Comparison of ENCODE assay signal across 12 cellular contexts in the genomic region with DNA sequence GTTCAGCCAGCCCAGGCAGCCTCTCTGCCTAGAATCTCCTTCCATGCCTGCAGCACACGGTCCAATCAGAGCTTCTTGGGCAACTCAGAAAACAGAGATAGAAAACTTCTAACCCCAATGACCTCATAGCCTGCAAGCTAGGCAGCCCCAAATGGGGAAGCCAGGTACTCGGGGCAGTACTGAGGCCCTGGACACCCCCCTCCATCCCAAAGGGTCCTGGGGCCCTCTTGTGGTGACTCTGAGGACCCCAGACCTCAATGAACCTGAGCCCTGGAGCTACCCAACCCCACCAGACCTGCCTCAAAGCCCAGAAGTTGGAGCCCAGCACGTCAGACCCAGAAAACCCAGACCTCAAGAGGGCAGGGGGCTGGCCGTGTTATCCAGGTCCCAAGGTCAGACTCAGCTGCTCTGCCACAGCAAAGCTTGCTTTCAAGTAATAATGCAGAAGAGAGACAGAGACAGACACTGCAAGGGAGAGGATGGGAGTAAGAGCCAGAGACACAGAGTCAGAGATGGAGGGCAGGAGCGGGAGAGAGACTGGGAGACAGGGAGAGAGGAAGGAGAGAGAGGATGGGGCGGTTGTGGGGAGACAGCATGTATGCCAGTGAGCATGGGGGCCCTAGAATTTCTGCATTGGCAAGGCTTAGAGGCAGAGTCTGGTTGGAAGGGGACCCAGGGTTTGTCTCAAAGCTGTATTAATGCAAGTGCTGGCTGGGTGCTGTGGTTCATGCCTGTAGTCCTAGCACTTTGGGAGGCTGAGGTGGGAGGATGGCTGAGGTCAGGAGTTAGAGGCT. TPM values are rescaled to one million over a fixed set of nuclear protein-coding genes. Genes with fewer than 3 reads are reported as not detected.
DNase-seq lines count a peak whose midpoint lies in the region; ATAC-seq and TF ChIP-seq lines count a peak whose summit lies in the region.
"Had no signal": no experiment of that assay in that cellular context is flagged by ENCODE, and none has a peak within 500 bp of the region (broad histone marks: within the 10 kb centered on the region; RNA-seq: fewer than 3 reads in every experiment).

No MANE protein-coding gene starts in this region.

- H3K27me3 ChIP-seq in sigmoid colon = no peaks in the 10 kb centered on the region

- TF ChIP-seq POLR2A in sigmoid colon (IDR thresholded peaks at IDR 0.05) = no peak

- intact Hi-C loops in activated CD4-positive, alpha-beta memory T cell treated with anti-CD3 and anti-CD28 coated beads for 36 hours (cut with micrococcal nuclease) = no loop called here
- intact Hi-C loops in sigmoid colon (cut with DNase I) = no loop called here

- H3K9me3 Mint-ChIP-seq in activated CD4-positive, alpha-beta memory T cell treated with anti-CD3 and anti-CD28 coated beads, Interleukin-2, amount 10 ng/mL, durations not matched to agents 7 days and 5 days = no peaks in the 10 kb centered on the region
- H3K9me3 Mint-ChIP-seq in activated CD4-positive, alpha-beta memory T cell treated with anti-CD3 and anti-CD28 coated beads for 36 hours = no peaks in the 10 kb centered on the region
- no peaks in the 10 kb centered on the region for H3K9me3 Mint-ChIP-seq in brain

- H3K4me1 Mint-ChIP-seq in activated CD4-positive, alpha-beta memory T cell treated with anti-CD3 and anti-CD28 coated beads, Interleukin-2, amount 10 ng/mL, durations not matched to agents 7 days and 5 days = peaks cover 3% of the 10 kb centered on the region
- H3K4me1 Mint-ChIP-seq in activated CD4-positive, alpha-beta memory T cell treated with anti-CD3 and anti-CD28 coated beads for 36 hours (ENCODE audit: low read depth) = no peaks in the 10 kb centered on the region
- H3K4me1 Mint-ChIP-seq in brain = peaks cover 67% of the 10 kb centered on the region

- H3K36me3 Mint-ChIP-seq in activated CD4-positive, alpha-beta memory T cell treated with anti-CD3 and anti-CD28 coated beads, Interleukin-2, amount 10 ng/mL, durations not matched to agents 7 days and 5 days (ENCODE audit: low read depth) = no peaks in the 10 kb centered on the region
- no peaks in the 10 kb centered on the region for H3K36me3 Mint-ChIP-seq in activated CD4-positive, alpha-beta memory T cell treated with anti-CD3 and anti-CD28 coated beads for 36 hours
- H3K36me3 Mint-ChIP-seq in brain = no peaks in the 10 kb centered on the region

- TF ChIP-seq CTCF in brain (conservative IDR thresholded peaks at IDR 0.05) (no peak), sigmoid colon (IDR thresholded peaks at IDR 0.05) (no peak)

- peaks cover 1% of the 10 kb centered on the region for H3K27me3 Mint-ChIP-seq in activated CD4-positive, alpha-beta memory T cell treated with anti-CD3 and anti-CD28 coated beads, Interleukin-2, amount 10 ng/mL, durations not matched to agents 7 days and 5 days
- no peaks in the 10 kb centered on the region for H3K27me3 Mint-ChIP-seq in activated CD4-positive, alpha-beta memory T cell treated with anti-CD3 and anti-CD28 coated beads for 36 hours
- no peaks in the 10 kb centered on the region for H3K27me3 Mint-ChIP-seq in brain
- H3K27me3 Mint-ChIP-seq: activated naive CD8-positive, alpha-beta T cell had no signal

- no peaks in the 10 kb centered on the region for H3K9me3 ChIP-seq in sigmoid colon

- no peak for TF ChIP-seq EP300 in sigmoid colon (IDR thresholded peaks at IDR 0.05)

- DNase-seq in activated CD4-positive, alpha-beta memory T cell treated with anti-CD3 and anti-CD28 coated beads, Interleukin-2, amount 10 ng/mL, durations not matched to agents 7 days and 5 days = peak; percentile 11
- no peak for DNase-seq in activated CD4-positive, alpha-beta memory T cell treated with anti-CD3 and anti-CD28 coated beads for 36 hours
- peak; percentile 49 for DNase-seq in MV-4-11 (lab: John Stamatoyannopoulos, UW)
- DNase-seq in sigmoid colon = peak; percentile 48
- DNase-seq in COLO829 (ENCODE audit: low spot score) = no peak
- DNase-seq in T1000 (lab: John Stamatoyannopoulos, UW) = no peak
- DNase-seq: DMS79, kidney glomerular epithelial cell, NCI-H510A had no signal

- POLR2A ChIA-PET in activated CD4-positive, alpha-beta memory T cell treated with anti-CD3 and anti-CD28 coated beads, Interleukin-2, amount 10 ng/mL, durations not matched to agents 7 days and 5 days (lab: Charles Lee) = interaction anchor here (1.6 kb wide), 1 partner anchor 19 kb away, joined by 5 read pairs; no protein-coding TSS in a partner anchor
- POLR2A ChIA-PET in activated CD4-positive, alpha-beta memory T cell treated with anti-CD3 and anti-CD28 coated beads for 36 hours (lab: Charles Lee) = interaction anchor here (0.7 kb wide), 2 partner anchors 20 to 71 kb away, joined by 3 read pairs; no protein-coding TSS in a partner anchor

- H3K27ac ChIP-seq in sigmoid colon = no peak overlapping the region

- H3K4me1 ChIP-seq in sigmoid colon = peaks cover 0 to 29% (median 25%) of the 10 kb centered on the region in 4 donors

- peaks cover 0 to under 1% (median 0%) of the 10 kb centered on the region in 4 donors for H3K36me3 ChIP-seq in sigmoid colon

- CTCF ChIA-PET in activated CD4-positive, alpha-beta memory T cell treated with anti-CD3 and anti-CD28 coated beads, Interleukin-2, amount 10 ng/mL, durations not matched to agents 7 days and 5 days (lab: Charles Lee) = interaction anchor here (0.6 to 1.1 kb wide), 2 partner anchors 291 to 295 kb away, joined by 3 to 4 read pairs; no protein-coding TSS in a partner anchor
- CTCF ChIA-PET in activated CD4-positive, alpha-beta memory T cell treated with anti-CD3 and anti-CD28 coated beads for 36 hours (lab: Charles Lee) = interaction anchor here (1.2 to 1.8 kb wide), 6 partner anchors 9 to 242 kb away, joined by 3 to 6 read pairs (median 4); no protein-coding TSS in a partner anchor

- 87 to 91% methylated on average over 6 of the region's 6 CpGs for WGBS in sigmoid colon, 2 donors

- no peak overlapping the region for H3K4me3 ChIP-seq in sigmoid colon

- ATAC-seq in GM21360 (IDR thresholded peaks at IDR 0.05; ENCODE audit: unreplicated experiment) = no peak

- H3K4me3 Mint-ChIP-seq in activated CD4-positive, alpha-beta memory T cell treated with anti-CD3 and anti-CD28 coated beads, Interleukin-2, amount 10 ng/mL, durations not matched to agents 7 days and 5 days = no peak overlapping the region
- no peak overlapping the region for H3K4me3 Mint-ChIP-seq in activated CD4-positive, alpha-beta memory T cell treated with anti-CD3 and anti-CD28 coated beads for 36 hours
- peak overlapping the region in 1 of 5 experiments; percentile 34 for H3K4me3 Mint-ChIP-seq in brain
- H3K4me3 Mint-ChIP-seq: activated naive CD8-positive, alpha-beta T cell had no signal

- no peak overlapping the region for H3K27ac Mint-ChIP-seq in activated CD4-positive, alpha-beta memory T cell treated with anti-CD3 and anti-CD28 coated beads, Interleukin-2, amount 10 ng/mL, durations not matched to agents 7 days and 5 days
- H3K27ac Mint-ChIP-seq in activated CD4-positive, alpha-beta memory T cell treated with anti-CD3 and anti-CD28 coated beads for 36 hours = no peak overlapping the region
- H3K27ac Mint-ChIP-seq in brain = peak overlapping the region in 4 of 5 experiments; percentile 51 to 82 (median 64)
- H3K27ac Mint-ChIP-seq: activated naive CD8-positive, alpha-beta T cell had no signal

RNA-seq across cellular contexts. Expression of a gene that starts 28.2 kb away (rescaled TPM):
- total RNA-seq in activated CD4-positive, alpha-beta memory T cell treated with anti-CD3 and anti-CD28 coated beads, Interleukin-2, amount 10 ng/mL, durations not matched to agents 7 days and 5 days = 10 to 100 TPM; 16.2 to 17.5 TPM
- total RNA-seq in activated CD4-positive, alpha-beta memory T cell treated with anti-CD3 and anti-CD28 coated beads for 36 hours = 10 to 100 TPM; 11.3 to 11.4 TPM
- polyA plus RNA-seq in brain (ENCODE audit: insufficient read depth, low read depth, low replicate concordance) (3.1 TPM), sigmoid colon (10 to 100 TPM in 1 of 3 donors, 1 to 10 TPM in 2; 6.9 to 13.8 (median 8.4) TPM)
- 10 to 100 TPM in 2 of 4 donors, 1 to 10 TPM in 2; 7.2 to 14.3 (median 10.5) TPM for total RNA-seq in sigmoid colon

Comparison
In these comparisons a context has a peak if more than half of its experiments do, and no peak if none do; other contexts are left out.
1. DNase-seq: peak in activated CD4-positive, alpha-beta memory T cell treated with anti-CD3 and anti-CD28 coated beads, Interleukin-2, amount 10 ng/mL, durations not matched to agents 7 days and 5 days (single experiment), MV-4-11 (single experiment) and sigmoid colon (single experiment); none in activated CD4-positive, alpha-beta memory T cell treated with anti-CD3 and anti-CD28 coated beads for 36 hours (single experiment), COLO829 (single experiment) and T1000 (single experiment).
2. H3K27ac Mint-ChIP-seq: peak in brain (4 of 5); none in activated CD4-positive, alpha-beta memory T cell treated with anti-CD3 and anti-CD28 coated beads, Interleukin-2, amount 10 ng/mL, durations not matched to agents 7 days and 5 days (single experiment) and activated CD4-positive, alpha-beta memory T cell treated with anti-CD3 and anti-CD28 coated beads for 36 hours (single experiment).